Comparison of ENCODE assay signal across 21 cellular contexts in genomic region chr5:67300321-67300720, GRCh38.
DNase-seq lines count a peak whose midpoint lies in the region; ATAC-seq and TF ChIP-seq lines count a peak whose summit lies in the region.
"Had no signal": no experiment of that assay in that cellular context is flagged by ENCODE, and none has a peak within 500 bp of the region (broad histone marks: within the 10 kb centered on the region; RNA-seq: fewer than 3 reads in every experiment).

No MANE protein-coding gene starts in this region.

- peaks cover 0 to 6% (median 2%) of the 10 kb centered on the region in 7 donors for H3K9me3 Mint-ChIP-seq in CD14-positive monocyte
- H3K9me3 Mint-ChIP-seq: activated naive CD8-positive, alpha-beta T cell treated with anti-CD3 and anti-CD28 coated beads for 36 hours; CD8-positive, alpha-beta memory T cell had no signal

- no peak for ATAC-seq in HG03196 (IDR thresholded peaks at IDR 0.05; ENCODE audit: unreplicated experiment)
- ATAC-seq in HG03342 (IDR thresholded peaks at IDR 0.05; ENCODE audit: unreplicated experiment), result no peak
- ATAC-seq: activated CD4-positive, CD25-positive, alpha-beta regulatory T cell treated with anti-CD3 and anti-CD28 coated beads, Interleukin-2, amount 50 U/mL, for 24 hours; HCT116; K562; naive thymus-derived CD4-positive, alpha-beta T cell had no signal

- peaks cover 0 to 2% (median 1%) of the 10 kb centered on the region in 3 donors for H3K27me3 Mint-ChIP-seq in CD14-positive monocyte (ENCODE audit: low read depth in 3 of 3)
- H3K27me3 Mint-ChIP-seq: activated naive CD8-positive, alpha-beta T cell treated with anti-CD3 and anti-CD28 coated beads for 36 hours had no signal

- peak overlapping the region; percentile 64 to 90 for H3K27ac ChIP-seq in breast epithelium
- peak overlapping the region; percentile 57 for H3K27ac ChIP-seq in hepatocyte
- H3K27ac ChIP-seq in smooth muscle cell (ENCODE audit: low read depth), result peak overlapping the region; percentile 84
- H3K27ac ChIP-seq: prostate gland had no signal

- TF ChIP-seq CTCF in CD14-positive monocyte (IDR thresholded peaks at IDR 0.05), result no peak
- no peak for TF ChIP-seq CTCF in breast epithelium (IDR thresholded peaks at IDR 0.05)
- TF ChIP-seq CTCF in hepatocyte (IDR thresholded peaks at IDR 0.05; ENCODE audit: poor library complexity), result no peak
- no peak for TF ChIP-seq CTCF in smooth muscle cell (IDR thresholded peaks at IDR 0.05; ENCODE audit: borderline replicate concordance, insufficient read depth, poor library complexity, severe bottlenecking)

- intact Hi-C loops in CD14-positive monocyte (cut with micrococcal nuclease), result no loop called here
- intact Hi-C loops in breast epithelium (cut with DNase I; ENCODE audit: low total_unique reads), result no loop called here

- H3K9me2 ChIP-seq in hepatocyte (replicated peaks; ENCODE audit: insufficient read depth), result no peaks in the 10 kb centered on the region
- H3K9me2 ChIP-seq: SK-N-SH had no signal

- H3K27ac Mint-ChIP-seq in CD14-positive monocyte, result peak overlapping the region in 6 of 7 donors; percentile 1 to 87 (median 68)
- H3K27ac Mint-ChIP-seq: activated naive CD8-positive, alpha-beta T cell treated with anti-CD3 and anti-CD28 coated beads for 36 hours; naive thymus-derived CD4-positive, alpha-beta T cell had no signal

- no peaks in the 10 kb centered on the region for H4K20me1 ChIP-seq in hepatocyte (ENCODE audit: insufficient read depth, poor library complexity, severe bottlenecking)
- no peaks in the 10 kb centered on the region for H4K20me1 ChIP-seq in smooth muscle cell (ENCODE audit: low read depth)

- H3K36me3 Mint-ChIP-seq in CD14-positive monocyte, result peaks cover 0 to 3% of the 10 kb centered on the region in 2 donors
- H3K36me3 Mint-ChIP-seq: activated naive CD8-positive, alpha-beta T cell treated with anti-CD3 and anti-CD28 coated beads for 36 hours; naive thymus-derived CD4-positive, alpha-beta T cell had no signal

- H3K9ac ChIP-seq in smooth muscle cell (ENCODE audit: low read depth), result peak overlapping the region; percentile 1
- H3K9ac ChIP-seq: SK-N-SH had no signal

- H3K9me3 ChIP-seq in breast epithelium, result no peaks in the 10 kb centered on the region
- H3K9me3 ChIP-seq in hepatocyte (ENCODE audit: low read depth), result no peaks in the 10 kb centered on the region
- H3K9me3 ChIP-seq in smooth muscle cell (replicated peaks; ENCODE audit: low read depth), result no peaks in the 10 kb centered on the region
- H3K9me3 ChIP-seq: prostate gland, SK-N-SH had no signal

- H3K4me3 Mint-ChIP-seq in CD14-positive monocyte, result no peak overlapping the region
- H3K4me3 Mint-ChIP-seq: activated naive CD8-positive, alpha-beta T cell treated with anti-CD3 and anti-CD28 coated beads for 36 hours; CD8-positive, alpha-beta memory T cell; naive thymus-derived CD4-positive, alpha-beta T cell had no signal

- TF ChIP-seq POLR2A in breast epithelium (IDR thresholded peaks at IDR 0.05), result no peak

- no peak overlapping the region for H3K4me2 ChIP-seq in hepatocyte
- H3K4me2 ChIP-seq in smooth muscle cell, result peak overlapping the region; percentile 47

- peaks cover 0 to under 1% of the 10 kb centered on the region in 2 donors for H3K4me1 ChIP-seq in breast epithelium
- peaks cover 16% of the 10 kb centered on the region for H3K4me1 ChIP-seq in hepatocyte (ENCODE audit: insufficient read depth)
- H3K4me1 ChIP-seq in smooth muscle cell (ENCODE audit: low read depth), result peaks cover 9% of the 10 kb centered on the region
- H3K4me1 ChIP-seq: prostate gland had no signal

- H3K27me3 ChIP-seq in breast epithelium, result no peaks in the 10 kb centered on the region
- no peaks in the 10 kb centered on the region for H3K27me3 ChIP-seq in hepatocyte
- H3K27me3 ChIP-seq in smooth muscle cell (ENCODE audit: low read depth), result no peaks in the 10 kb centered on the region
- H3K27me3 ChIP-seq: brain microvascular endothelial cell had no signal

- H3K36me3 ChIP-seq in breast epithelium (no peaks in the 10 kb centered on the region), hepatocyte (replicated peaks; ENCODE audit: insufficient read depth, low read depth) (no peaks in the 10 kb centered on the region), smooth muscle cell (ENCODE audit: low read depth) (no peaks in the 10 kb centered on the region)
- H3K36me3 ChIP-seq: brain microvascular endothelial cell, prostate gland had no signal

- H3F3A ChIP-seq in smooth muscle cell (ENCODE audit: low read depth), result peaks cover 20% of the 10 kb centered on the region

- no peak overlapping the region for H2AFZ ChIP-seq in hepatocyte
- H2AFZ ChIP-seq in smooth muscle cell (ENCODE audit: low read depth), result no peak overlapping the region

- 54% methylated on average over 2 of the region's 2 CpGs for WGBS in hepatocyte (ENCODE audit: low lambda C conversion rate, missing lambda C conversion rate)
- WGBS in smooth muscle cell (ENCODE audit: low lambda C conversion rate), result 5% methylated on average over 2 of the region's 2 CpGs

- H3K4me1 Mint-ChIP-seq in CD14-positive monocyte, result peaks cover 48% of the 10 kb centered on the region
- H3K4me1 Mint-ChIP-seq: CD8-positive, alpha-beta memory T cell had no signal

- H3K79me2 ChIP-seq in hepatocyte, result no peaks in the 10 kb centered on the region
- no peaks in the 10 kb centered on the region for H3K79me2 ChIP-seq in smooth muscle cell (ENCODE audit: low read depth)

- H3K4me3 ChIP-seq in breast epithelium (no peak overlapping the region), hepatocyte (no peak overlapping the region), smooth muscle cell (no peak overlapping the region)
- H3K4me3 ChIP-seq: K562, prostate gland had no signal

- DNase-seq in CD14-positive monocyte (ENCODE audit: low spot score) (no peak), breast epithelium (ENCODE audit: low spot score in 2 of 2) (no peak), hepatocyte (ENCODE audit: low spot score) (no peak), smooth muscle cell (lab: John Stamatoyannopoulos, UW; ENCODE audit: unreplicated experiment) (no peak), NCI-H510A treated with DMSO at 0.1 percent for 48 hours (lab: John Stamatoyannopoulos, UW) (no peak), T-helper 2 cell (no peak)
- DNase-seq: activated naive CD8-positive, alpha-beta T cell treated with anti-CD3 and anti-CD28 coated beads for 36 hours; brain microvascular endothelial cell; CD8-positive, alpha-beta memory T cell; naive thymus-derived CD4-positive, alpha-beta T cell; NCI-H187 treated with DMSO at 0.1 percent for 48 hours; NCI-H226; SK-N-SH; stimulated activated CD4-positive, alpha-beta T cell treated with anti-CD3 and anti-CD28 coated beads, Interleukin-4, amount 100 ng/mL, for 24 hours; T-helper 9 cell had no signal
